ENCODE assay signal across 9 cellular contexts in the genomic region with DNA sequence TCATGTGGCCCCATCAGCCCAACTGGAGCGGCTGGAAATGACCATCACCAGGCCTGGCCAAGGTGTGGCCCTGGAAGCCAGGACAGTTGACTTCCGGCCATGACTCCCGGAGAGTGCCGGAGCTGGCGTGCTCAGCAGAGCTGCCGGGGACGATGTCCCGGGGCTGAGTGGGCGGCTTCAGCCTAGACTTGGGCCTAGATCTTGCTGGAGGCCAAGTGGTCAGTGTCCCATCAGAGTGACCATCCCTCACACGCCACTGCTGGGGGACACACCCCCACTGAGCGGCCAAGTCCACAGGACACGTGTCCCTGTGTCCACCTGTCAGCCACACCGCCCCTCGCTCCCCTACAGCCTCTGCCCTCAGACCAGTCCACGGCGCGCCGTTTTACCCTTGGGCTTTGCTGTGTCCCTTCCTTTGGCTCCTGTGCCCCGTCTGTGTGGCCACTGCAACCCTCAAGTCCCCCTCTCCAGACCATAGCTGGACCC. TPM values are rescaled to one million over a fixed set of nuclear protein-coding genes. Genes with fewer than 3 reads are reported as not detected.
DNase-seq lines count a peak whose midpoint lies in the region; ATAC-seq, FAIRE-seq and TF ChIP-seq lines count a peak whose summit lies in the region.
"Had no signal": no experiment of that assay in that cellular context is flagged by ENCODE, and none has a peak within 500 bp of the region (broad histone marks: within the 10 kb centered on the region; RNA-seq: fewer than 3 reads in every experiment).

No MANE protein-coding gene starts in this region.

- H3K27me3 ChIP-seq in WERI-Rb-1 (ENCODE audit: insufficient read depth, low read depth, severe bottlenecking) (no peaks in the 10 kb centered on the region), pancreas (no peaks in the 10 kb centered on the region), MM.1S (replicated peaks; ENCODE audit: insufficient read depth, low read length) (no peaks in the 10 kb centered on the region)

- H3K79me2 ChIP-seq in MM.1S (ENCODE audit: low read length): no peaks in the 10 kb centered on the region

- TF ChIP-seq CTCF in C4-2B (conservative IDR thresholded peaks at IDR 0.05) (no peak), WERI-Rb-1 (IDR thresholded peaks at IDR 0.05; ENCODE audit: low read depth, low read length) (no peak), fibroblast of mammary gland (conservative IDR thresholded peaks at IDR 0.05; ENCODE audit: control insufficient read depth, insufficient read depth, low read depth, low read length) (no peak), pancreas (IDR thresholded peaks at IDR 0.05) (no peak), MM.1S (IDR thresholded peaks at IDR 0.05; ENCODE audit: low read length) (no peak)

- H3K36me3 ChIP-seq in WERI-Rb-1 (peaks cover 30% of the 10 kb centered on the region), pancreas (no peaks in the 10 kb centered on the region), MM.1S (replicated peaks; ENCODE audit: insufficient read depth, low read length) (no peaks in the 10 kb centered on the region)

- intact Hi-C loops in pancreas (cut with DNase I): loop anchor here in 2 of 3 donors (10.0 kb wide), 2 partner anchors 184 to 424 kb away; no protein-coding TSS in a partner anchor

- peak overlapping the region; percentile 56 for H3K4me3 ChIP-seq in WERI-Rb-1 (ENCODE audit: low read depth, low read length)
- H3K4me3 ChIP-seq in fibroblast of mammary gland (ENCODE audit: control insufficient read depth, low read depth, low read length): peak overlapping the region; percentile 48
- H3K4me3 ChIP-seq in pancreas: peak overlapping the region; percentile 36 to 61 (median 50)
- no peak overlapping the region for H3K4me3 ChIP-seq in MM.1S (ENCODE audit: low read length)

- WGBS in pancreas, 2 donors: 37 to 48% methylated on average over 19 of the region's 19 CpGs

- no peak overlapping the region for H2AFZ ChIP-seq in MM.1S (ENCODE audit: low read length)

- H3K9me3 ChIP-seq in WERI-Rb-1 (ENCODE audit: severe bottlenecking): no peaks in the 10 kb centered on the region
- no peaks in the 10 kb centered on the region for H3K9me3 ChIP-seq in pancreas
- H3K9me3 ChIP-seq in MM.1S (replicated peaks; ENCODE audit: insufficient read depth, low read length): no peaks in the 10 kb centered on the region

- no peak overlapping the region for H3K9ac ChIP-seq in MM.1S (ENCODE audit: low read length)

- H4K20me1 ChIP-seq in MM.1S (ENCODE audit: insufficient read depth, low read length): no peaks in the 10 kb centered on the region

- H3K4me2 ChIP-seq in MM.1S (ENCODE audit: low read depth, low read length): no peak overlapping the region

- DNase-seq in WERI-Rb-1 (no peak), fibroblast of mammary gland (ENCODE audit: low read depth) (peak; percentile 19), pancreas (peak in 3 of 6 donors; percentile 52 to 85 (median 56)), GM19239 (ENCODE audit: insufficient read length, low spot score) (no peak), MM.1S (no peak)
- DNase-seq: activated gamma-delta T cell treated with Interleukin-2 at 50 U/mL for 16 hours had no signal

- H3K4me1 ChIP-seq in pancreas: peaks cover 0 to 31% (median 6%) of the 10 kb centered on the region in 3 donors
- no peaks in the 10 kb centered on the region; the same call in 1 of the 2 replicates for H3K4me1 ChIP-seq in MM.1S (ENCODE audit: low read length)

- peak; percentile 3 to 8 (median 4) for ATAC-seq in pancreas
- no peak for ATAC-seq in GM21825 (IDR thresholded peaks at IDR 0.05; ENCODE audit: unreplicated experiment)
- ATAC-seq in GM21515 (IDR thresholded peaks at IDR 0.05; ENCODE audit: unreplicated experiment): no peak

- H3F3A ChIP-seq in MM.1S (ENCODE audit: insufficient read depth, low read length): 0 out of 2 replicates have a peak, but pooled peaks cover 3% of the 10 kb centered on the region

- peak overlapping the region; percentile 90 for H3K27ac ChIP-seq in C4-2B
- H3K27ac ChIP-seq in WERI-Rb-1: peak overlapping the region; percentile 95
- peak overlapping the region; percentile 81 to 96 (median 94) for H3K27ac ChIP-seq in pancreas
- no peak overlapping the region for H3K27ac ChIP-seq in MM.1S (ENCODE audit: low read length)

- FAIRE-seq in pancreas (lab: Jason Lieb, UNC) (no peak), GM19239 (lab: Jason Lieb, UNC) (no peak)

- H3K9me2 ChIP-seq in MM.1S (replicated peaks; ENCODE audit: insufficient read depth, low read length): no peaks in the 10 kb centered on the region

RNA-seq across cellular contexts. Expression of a gene that starts 4.0 kb away (rescaled TPM):
- total RNA-seq in pancreas: 10 to 100 TPM; 17.2 to 35.9 (median 22.3) TPM
- polyA plus RNA-seq in pancreas: 10 to 100 TPM; 56.1 to 75.6 TPM

RNA-seq across cellular contexts. Expression of a gene that starts 37.6 kb away (rescaled TPM):
- 10 to 100 TPM; 11.0 to 27.9 (median 16.2) TPM for total RNA-seq in pancreas
- polyA plus RNA-seq in pancreas: 10 to 100 TPM in 1 of 2 donors, 1 to 10 TPM in 1; 8.6 to 12.1 TPM

Comparison
In these comparisons a context has a peak if more than half of its experiments do, and no peak if none do; other contexts are left out.
1. ATAC-seq: peak in pancreas (4 of 4); none in GM21825 (single experiment) and GM21515 (single experiment).